ENCODE assay signal across 13 cellular contexts in genomic region chr5:84242286-84242685, GRCh38.
DNase-seq lines count a peak whose midpoint lies in the region; ATAC-seq and TF ChIP-seq lines count a peak whose summit lies in the region.
"Had no signal": no experiment of that assay in that cellular context is flagged by ENCODE, and none has a peak within 500 bp of the region (broad histone marks: within the 10 kb centered on the region; RNA-seq: fewer than 3 reads in every experiment).

No MANE protein-coding gene starts in this region.

- H3K36me3 ChIP-seq in brain microvascular endothelial cell (replicated peaks) (no peaks in the 10 kb centered on the region), hepatocyte (replicated peaks; ENCODE audit: insufficient read depth, low read depth) (no peaks in the 10 kb centered on the region), Karpas-422 (ENCODE audit: insufficient read depth, low read length) (no peaks in the 10 kb centered on the region)
- H3K36me3 ChIP-seq: heart right ventricle had no signal

- H3K4me3 ChIP-seq in right cardiac atrium (ENCODE audit: low read length) (no peak overlapping the region), brain microvascular endothelial cell (ENCODE audit: low read depth, low read length) (no peak overlapping the region), hepatocyte (no peak overlapping the region), Karpas-422 (ENCODE audit: low read length) (no peak overlapping the region)
- H3K4me3 ChIP-seq: heart right ventricle had no signal

- ATAC-seq in right cardiac atrium (peak; percentile 46 to 57), HG03175 (IDR thresholded peaks at IDR 0.05; ENCODE audit: unreplicated experiment) (no peak)
- ATAC-seq: T-cell had no signal

- in situ Hi-C loops in brain microvascular endothelial cell (cut with HindIII; ENCODE audit: low pct_ligation_motif_present, low sequenced_read_pairs) = no loop called here

- H3K79me2 ChIP-seq in hepatocyte (no peaks in the 10 kb centered on the region), Karpas-422 (ENCODE audit: low read length) (no peaks in the 10 kb centered on the region)

- no peak for TF ChIP-seq CTCF in brain microvascular endothelial cell (IDR thresholded peaks at IDR 0.05; ENCODE audit: low read depth, low read length, missing control alignments)
- TF ChIP-seq CTCF in hepatocyte (IDR thresholded peaks at IDR 0.05; ENCODE audit: poor library complexity) = no peak

- H3K4me1 ChIP-seq in right cardiac atrium (ENCODE audit: control insufficient read depth, insufficient read depth, low read length) (no peaks in the 10 kb centered on the region), hepatocyte (ENCODE audit: insufficient read depth) (no peaks in the 10 kb centered on the region), Karpas-422 (ENCODE audit: low read length) (no peaks in the 10 kb centered on the region)
- H3K4me1 ChIP-seq: heart right ventricle had no signal

- H3K27ac ChIP-seq in right cardiac atrium (ENCODE audit: low read length) (no peak overlapping the region), brain microvascular endothelial cell (no peak overlapping the region), hepatocyte (no peak overlapping the region), Karpas-422 (ENCODE audit: low read length) (no peak overlapping the region)
- H3K27ac ChIP-seq: heart right ventricle had no signal

- 75% methylated on average over 3 of the region's 3 CpGs for WGBS in right cardiac atrium
- 93% methylated on average over 3 of the region's 3 CpGs for WGBS in hepatocyte (ENCODE audit: low lambda C conversion rate, missing lambda C conversion rate)

- H4K20me1 ChIP-seq in hepatocyte (ENCODE audit: insufficient read depth, poor library complexity, severe bottlenecking) (no peaks in the 10 kb centered on the region), Karpas-422 (ENCODE audit: insufficient read depth, low read depth, low read length) (no peaks in the 10 kb centered on the region)

- DNase-seq in right cardiac atrium (no peak), cardiac septum (ENCODE audit: low spot score) (no peak), brain microvascular endothelial cell (peak; percentile 74), hepatocyte (ENCODE audit: low spot score) (peak; percentile 8), NCI-H526 (lab: John Stamatoyannopoulos, UW) (no peak), Karpas-422 (no peak), NAMALWA (ENCODE audit: low spot score) (no peak)
- DNase-seq: activated effector memory CD4-positive, alpha-beta T cell treated with Interleukin-2 at 50 U/mL for 16 hours; GF-D8; heart right ventricle; MV-4-11; T-cell had no signal

- H3K4me2 ChIP-seq in hepatocyte (no peak overlapping the region), Karpas-422 (ENCODE audit: low read depth, low read length, poor library complexity, severe bottlenecking) (no peak overlapping the region)

- intact Hi-C loops in right cardiac atrium (cut with DNase I) (no loop called here), cardiac septum (cut with DNase I) (no loop called here)

- H3K9me2 ChIP-seq in hepatocyte (replicated peaks; ENCODE audit: insufficient read depth) (no peaks in the 10 kb centered on the region), Karpas-422 (replicated peaks; ENCODE audit: insufficient read depth, low read length) (no peaks in the 10 kb centered on the region)

- H3K9me3 ChIP-seq in right cardiac atrium (ENCODE audit: control insufficient read depth, low read length) (no peaks in the 10 kb centered on the region), hepatocyte (ENCODE audit: low read depth) (no peaks in the 10 kb centered on the region), Karpas-422 (ENCODE audit: low read length) (peaks cover 4% of the 10 kb centered on the region; the same call in 1 of the 2 replicates)
- H3K9me3 ChIP-seq: heart right ventricle had no signal

- H3K27me3 ChIP-seq in right cardiac atrium (ENCODE audit: control insufficient read depth, insufficient read depth) = no peaks in the 10 kb centered on the region
- H3K27me3 ChIP-seq in brain microvascular endothelial cell (replicated peaks) = no peaks in the 10 kb centered on the region
- no peaks in the 10 kb centered on the region for H3K27me3 ChIP-seq in hepatocyte
- H3K27me3 ChIP-seq in Karpas-422 (ENCODE audit: low read length) = no peaks in the 10 kb centered on the region
- H3K27me3 ChIP-seq: heart right ventricle had no signal

- H2AFZ ChIP-seq in hepatocyte (no peak overlapping the region), Karpas-422 (ENCODE audit: low read length) (no peak overlapping the region)

- H3K9ac ChIP-seq in Karpas-422 (ENCODE audit: low read length) = no peak overlapping the region

Comparison
In these comparisons a context has a peak if more than half of its experiments do, and no peak if none do; other contexts are left out.
1. DNase-seq: peak in brain microvascular endothelial cell (single experiment) and hepatocyte (single experiment); none in right cardiac atrium (0 of 3), cardiac septum (single experiment), NCI-H526 (0 of 2), Karpas-422 (single experiment) and NAMALWA (single experiment).